ENCODE assay signal across 23 cellular contexts in genomic region chr15:69991493-69991892, GRCh38.
"Had no signal": no experiment of that assay in that cellular context is flagged by ENCODE, and none has a peak within 500 bp of the region (broad histone marks: within the 10 kb centered on the region; RNA-seq: fewer than 3 reads in every experiment).

No MANE protein-coding gene starts in this region.

- H3K36me3 Mint-ChIP-seq: activated naive CD4-positive, alpha-beta T cell treated with anti-CD3 and anti-CD28 coated beads, Interleukin-2, amount 50 U/mL, for 72 hours; immature natural killer cell; naive B cell had no signal

- H3K27ac Mint-ChIP-seq: activated naive CD4-positive, alpha-beta T cell treated with anti-CD3 and anti-CD28 coated beads, Interleukin-2, amount 50 U/mL, for 72 hours; activated T-helper 1 cell treated with anti-CD3 and anti-CD28 coated beads, Interleukin-12 subunit alpha, Interleukin-12 subunit beta, Interleukin-2, Interleukin-4 antibody, amounts not matched to agents 30 ng/mL and 10 ng/mL and 1 ng/mL, durations not matched to agents 14 hours and 24 hours and 36 hours; immature natural killer cell; memory B cell; stimulated activated naive CD8-positive, alpha-beta T cell treated with anti-CD3 and anti-CD28 coated beads, Interleukin-15, amount 100 ng/mL, for 72 hours had no signal

- H3K27me3 Mint-ChIP-seq: memory B cell had no signal

- H3K27me3 ChIP-seq: breast epithelium, vagina had no signal

- ATAC-seq: activated naive CD4-positive, alpha-beta T cell treated with anti-CD3 and anti-CD28 coated beads, Interleukin-2, amount 50 U/mL, for 72 hours; gastrocnemius medialis; heart left ventricle; psoas muscle; stimulated activated naive CD8-positive, alpha-beta T cell treated with anti-CD3 and anti-CD28 coated beads, Interleukin-15, amount 100 ng/mL, for 72 hours had no signal

- H3K9me3 Mint-ChIP-seq: activated naive CD4-positive, alpha-beta T cell treated with anti-CD3 and anti-CD28 coated beads, Interleukin-2, amount 50 U/mL, for 72 hours; activated T-helper 1 cell treated with anti-CD3 and anti-CD28 coated beads, Interleukin-12 subunit alpha, Interleukin-12 subunit beta, Interleukin-2, Interleukin-4 antibody, amounts not matched to agents 30 ng/mL and 10 ng/mL and 1 ng/mL, durations not matched to agents 14 hours and 24 hours and 36 hours; immature natural killer cell; memory B cell; neural crest cell; stimulated activated naive CD8-positive, alpha-beta T cell treated with anti-CD3 and anti-CD28 coated beads, Interleukin-15, amount 100 ng/mL, for 72 hours had no signal

- H3K4me1 Mint-ChIP-seq: immature natural killer cell; stimulated activated naive CD8-positive, alpha-beta T cell treated with anti-CD3 and anti-CD28 coated beads, Interleukin-15, amount 100 ng/mL, for 72 hours had no signal

- DNase-seq: activated CD4-positive, alpha-beta T cell treated with anti-CD3 and anti-CD28 coated beads for 1 hour; activated CD4-positive, alpha-beta T cell treated with anti-CD3 and anti-CD28 coated beads, Interleukin-2, amount 50 U/mL, for 4 hours; activated gamma-delta T cell treated with Interleukin-2 at 50 U/mL for 16 hours; adrenal gland; cerebellar nuclear complex; cortex of kidney; gastrocnemius medialis; heart left ventricle; immature natural killer cell; naive B cell; psoas muscle; stimulated activated CD4-positive, alpha-beta T cell treated with anti-CD3 and anti-CD28 coated beads, Interleukin-2, amount 100 ng/mL, for 48 hours; stimulated activated naive CD8-positive, alpha-beta T cell treated with anti-CD3 and anti-CD28 coated beads, Interleukin-15, amount 100 ng/mL, for 72 hours; T-helper 9 cell; transverse colon had no signal

- H3K27ac ChIP-seq: adrenal gland, breast epithelium, gastrocnemius medialis, heart left ventricle, psoas muscle, skin epidermis, suprapubic skin, transverse colon, vagina had no signal

- H3K9me3 ChIP-seq: adrenal gland, breast epithelium, gastrocnemius medialis, heart left ventricle, psoas muscle, suprapubic skin, transverse colon, vagina had no signal

- H3K4me3 Mint-ChIP-seq: activated T-helper 1 cell treated with anti-CD3 and anti-CD28 coated beads, Interleukin-12 subunit alpha, Interleukin-12 subunit beta, Interleukin-2, Interleukin-4 antibody, amounts not matched to agents 30 ng/mL and 10 ng/mL and 1 ng/mL, durations not matched to agents 14 hours and 24 hours and 36 hours; immature natural killer cell; memory B cell; neural crest cell; stimulated activated naive CD8-positive, alpha-beta T cell treated with anti-CD3 and anti-CD28 coated beads, Interleukin-15, amount 100 ng/mL, for 72 hours had no signal

- H3K4me1 ChIP-seq: adrenal gland, breast epithelium, gastrocnemius medialis, heart left ventricle, psoas muscle, suprapubic skin, vagina had no signal
